Comparison of ENCODE assay signal across 14 cellular contexts in genomic region chr6:28947831-28948270, GRCh38. TPM values are rescaled to one million over a fixed set of nuclear protein-coding genes. Genes with fewer than 3 reads are reported as not detected.
DNase-seq lines count a peak whose midpoint lies in the region; ATAC-seq, FAIRE-seq and TF ChIP-seq lines count a peak whose summit lies in the region.
"Had no signal": no experiment of that assay in that cellular context is flagged by ENCODE, and none has a peak within 500 bp of the region (broad histone marks: within the 10 kb centered on the region; RNA-seq: fewer than 3 reads in every experiment).

No MANE protein-coding gene starts in this region.

- no peaks in the 10 kb centered on the region for H3K36me3 ChIP-seq in ACC112 (ENCODE audit: insufficient read depth, low read length)
- no peaks in the 10 kb centered on the region for H3K36me3 ChIP-seq in H7 (replicated peaks; ENCODE audit: control insufficient read depth, insufficient read depth, low read length)
- H3K36me3 ChIP-seq: upper lobe of left lung had no signal

- H3K27ac Mint-ChIP-seq in WTC11: no peak overlapping the region

- CTCF ChIA-PET in WTC11 (lab: Charles Lee): interaction anchor here (1.2 to 1.7 kb wide), 3 partner anchors 33 to 110 kb away, joined by 4 to 6 read pairs (median 4); no protein-coding TSS in a partner anchor

- DNase-seq in HPDE6-E6E7 (ENCODE audit: extremely low spot score): peak; percentile 40
- DNase-seq in WTC11 (ENCODE audit: low spot score): no peak
- peak; percentile 52 for DNase-seq in iris pigment epithelial cell (ENCODE audit: low read depth)
- no peak for DNase-seq in H7
- no peak for DNase-seq in CD1c-positive myeloid dendritic cell (ENCODE audit: extremely low spot score)
- DNase-seq in HTR-8/SVneo (ENCODE audit: insufficient read length, low spot score): no peak
- DNase-seq: activated CD4-positive, CD25-positive, alpha-beta regulatory T cell treated with anti-CD3 and anti-CD28 coated beads, Interleukin-2, amount 50 U/mL, for 72 hours; NCI-H2081 treated with DMSO at 0.1 percent for 48 hours; T-cell; upper lobe of left lung had no signal

- peaks cover 8% of the 10 kb centered on the region for H3K9me3 Mint-ChIP-seq in WTC11
- H3K9me3 Mint-ChIP-seq: T-cell had no signal

- POLR2A ChIA-PET in WTC11 (lab: Charles Lee): interaction anchor here (0.6 kb wide), 1 partner anchor 109 kb away, joined by 4 read pairs; no protein-coding TSS in a partner anchor

- H3K4me1 ChIP-seq in ACC112 (ENCODE audit: control insufficient read depth, insufficient read depth, low read length, unreplicated experiment): peaks cover 12% of the 10 kb centered on the region
- H3K4me1 ChIP-seq: parathyroid adenoma had no signal

- H2AFZ ChIP-seq in ACC112 (ENCODE audit: low read length, unreplicated experiment): no peak overlapping the region
- H2AFZ ChIP-seq: parathyroid adenoma had no signal

- no peak for TF ChIP-seq CTCF in WTC11 (IDR thresholded peaks at IDR 0.05)

- H3K27me3 Mint-ChIP-seq in WTC11 (ENCODE audit: low read depth): peaks cover 19% of the 10 kb centered on the region

- no peak for FAIRE-seq in HTR-8/SVneo (lab: Jason Lieb, UNC)
- FAIRE-seq: GM12878 had no signal

- no peak for ATAC-seq in WTC11
- no peak for ATAC-seq in HG03457 (IDR thresholded peaks at IDR 0.05; ENCODE audit: unreplicated experiment)
- ATAC-seq: GM12878, T-cell had no signal

- H3K27me3 ChIP-seq in ACC112 (ENCODE audit: insufficient read depth, low read length) (no peaks in the 10 kb centered on the region), H7 (ENCODE audit: control insufficient read depth, insufficient read depth, low read length) (no peaks in the 10 kb centered on the region)
- H3K27me3 ChIP-seq: upper lobe of left lung had no signal

- peaks cover 6% of the 10 kb centered on the region for H3K36me3 Mint-ChIP-seq in WTC11
- H3K36me3 Mint-ChIP-seq: T-cell had no signal

- peak overlapping the region; percentile 41 for H3K27ac ChIP-seq in ACC112 (ENCODE audit: low read depth, low read length)
- H3K27ac ChIP-seq: parathyroid adenoma, upper lobe of left lung had no signal

- H3K4me3 ChIP-seq in ACC112 (ENCODE audit: low read depth, low read length) (no peak overlapping the region), H7 (ENCODE audit: insufficient read depth, low read depth, low read length) (no peak overlapping the region)
- H3K4me3 ChIP-seq: GM12878, upper lobe of left lung had no signal

- peaks cover 32% of the 10 kb centered on the region for H3K4me1 Mint-ChIP-seq in WTC11

- H3K4me3 Mint-ChIP-seq in WTC11: no peak overlapping the region
- H3K4me3 Mint-ChIP-seq: T-cell had no signal

- H3K79me2 ChIP-seq in ACC112 (ENCODE audit: control insufficient read depth, insufficient read depth, low read length, unreplicated experiment): no peaks in the 10 kb centered on the region
- H3K79me2 ChIP-seq: parathyroid adenoma had no signal

TF ChIP-seq in WTC11, 78 proteins besides CTCF, POLR2A, EP300 and RAD21:
- TF ChIP-seq GABPB1 (CRISPR knock-in tag; IDR thresholded peaks at IDR 0.05) (peak; percentile 78), RORB (CRISPR knock-in tag; IDR thresholded peaks at IDR 0.05) (no peak)
TF ChIP-seq in WTC11: peak in this region for 1.

RNA-seq across cellular contexts. Expression of gene TRIM27, which starts 24.1 kb away (rescaled TPM):
- 65.8 to 79.8 TPM (median 68.3 TPM) in 3 replicates for total RNA-seq in WTC11 (2021)
- 98.8 and 100 TPM in 2 replicates for total RNA-seq in H7 (2014; rRNA removed; shearing (Covaris generic))

RNA-seq across cellular contexts. Expression of gene ZNF311, which starts 57.3 kb away (rescaled TPM):
- total RNA-seq in WTC11 (2021): 2.0 to 3.7 TPM (median 3.4 TPM) in 3 replicates
- total RNA-seq in H7 (2014; rRNA removed; shearing (Covaris generic)): 1.4 and 2.8 TPM in 2 replicates
- total RNA-seq: GM12878 had no signal

Comparison
In these comparisons a context has a peak if more than half of its experiments do, and no peak if none do; other contexts are left out.
1. DNase-seq: peak in HPDE6-E6E7 (single experiment) and iris pigment epithelial cell (single experiment); none in WTC11 (single experiment), H7 (single experiment), CD1c-positive myeloid dendritic cell (single experiment) and HTR-8/SVneo (single experiment).